In the genomic region with DNA sequence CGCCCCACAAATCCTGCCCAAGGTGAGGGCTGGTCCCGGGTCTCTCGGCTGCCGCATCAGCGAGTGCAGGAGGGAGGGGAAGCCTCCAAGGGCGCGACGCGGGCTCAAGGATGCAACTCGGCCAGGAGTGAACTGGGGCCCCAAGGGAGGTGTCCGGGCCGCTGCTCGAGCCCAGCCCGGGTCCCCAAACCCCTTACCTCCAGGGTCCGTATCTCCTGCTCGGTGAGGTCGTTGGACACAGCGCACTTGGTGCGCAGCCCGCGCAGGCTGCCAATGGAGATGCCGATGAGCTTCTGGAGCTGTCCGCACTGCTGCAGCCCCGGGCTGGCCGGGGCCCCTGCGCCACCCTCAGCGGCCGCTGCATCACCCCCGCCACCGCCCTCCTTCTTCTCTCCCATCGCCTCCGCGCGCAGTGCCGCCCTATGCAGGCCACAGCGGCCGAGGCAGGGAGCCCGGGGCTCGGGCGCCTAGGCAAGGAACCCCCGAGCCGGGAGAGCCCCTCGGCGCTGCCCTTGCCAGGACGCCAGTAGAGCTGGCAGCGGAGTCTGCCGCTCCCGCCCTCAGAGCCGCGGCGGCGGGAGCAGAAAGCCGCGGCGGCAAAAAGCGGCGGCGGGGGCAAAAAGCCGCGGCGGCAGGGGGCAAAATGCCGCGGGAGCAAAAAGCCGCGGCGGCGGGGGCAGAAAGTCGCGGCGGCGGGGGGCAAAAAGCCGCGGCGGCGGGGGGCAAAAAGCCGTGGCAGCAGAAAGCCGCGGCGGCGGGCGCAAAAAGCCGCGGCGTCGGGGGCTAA, we compare ENCODE assay signal across 8 cellular contexts.
DNase-seq lines count a peak whose midpoint lies in the region; ATAC-seq and TF ChIP-seq lines count a peak whose summit lies in the region.
"Not testable (repeated sequence)": the region's sequence is repeated elsewhere in the genome, so short reads cannot be mapped to it uniquely, and the experiment has no call there.

No MANE protein-coding gene starts in this region.

- H3K9me3 Mint-ChIP-seq in activated T-helper 2 cell treated with anti-CD3 and anti-CD28 coated beads, Interferon-gamma antibody, Interleukin-2, Interleukin-4, amounts not matched to agents 10 μg/mL and 5 μg/mL and 100 μg/mL, durations not matched to agents 14 hours and 24 hours and 36 hours; neural progenitor cell; stimulated activated naive CD8-positive, alpha-beta T cell treated with anti-CD3 and anti-CD28 coated beads, Interleukin-15, amount 100 ng/mL, for 72 hours: not testable (repeated sequence)

- H3K79me2 ChIP-seq in OCI-LY1 (ENCODE audit: insufficient read depth, low read length); hepatocyte; neural progenitor cell (ENCODE audit: low read depth): not testable (repeated sequence)

- H3K4me2 ChIP-seq in OCI-LY1 (ENCODE audit: low read length) (peak overlapping the region; percentile 63), hepatocyte (peak overlapping the region; percentile 96), neural progenitor cell (peak overlapping the region; percentile 78)

- not testable (repeated sequence) for H3K4me1 Mint-ChIP-seq in activated T-helper 2 cell treated with anti-CD3 and anti-CD28 coated beads, Interferon-gamma antibody, Interleukin-2, Interleukin-4, amounts not matched to agents 10 μg/mL and 5 μg/mL and 100 μg/mL, durations not matched to agents 14 hours and 24 hours and 36 hours (ENCODE audit: low read depth); neural progenitor cell; stimulated activated naive CD8-positive, alpha-beta T cell treated with anti-CD3 and anti-CD28 coated beads, Interleukin-15, amount 100 ng/mL, for 72 hours

- H3K36me3 ChIP-seq in BJ (ENCODE audit: control insufficient read depth, insufficient read depth, low read length); OCI-LY1 (ENCODE audit: insufficient read depth, low read length); ectodermal cell (ENCODE audit: control insufficient read depth, insufficient read depth, low read length); hepatocyte (replicated peaks; ENCODE audit: insufficient read depth, low read depth); neural progenitor cell: not testable (repeated sequence)

- TF ChIP-seq CTCF in BJ (IDR thresholded peaks at IDR 0.05; ENCODE audit: insufficient read depth, low read depth, low read length); HFF-Myc (IDR thresholded peaks at IDR 0.05; ENCODE audit: low read depth, low read length, missing control alignments); OCI-LY1 (IDR thresholded peaks at IDR 0.05; ENCODE audit: low read length); hepatocyte (IDR thresholded peaks at IDR 0.05; ENCODE audit: poor library complexity); neural progenitor cell (IDR thresholded peaks at IDR 0.05): not testable (repeated sequence)

- POLR2A ChIA-PET in BJ (lab: Charles Lee) = not testable (repeated sequence)

- not testable (repeated sequence) for H4K20me1 ChIP-seq in OCI-LY1 (ENCODE audit: insufficient read depth, low read length); hepatocyte (ENCODE audit: insufficient read depth, poor library complexity, severe bottlenecking)
- peaks cover 10% of the 10 kb centered on the region for H4K20me1 ChIP-seq in neural progenitor cell (ENCODE audit: low read depth)

- H3K4me3 Mint-ChIP-seq in activated T-helper 2 cell treated with anti-CD3 and anti-CD28 coated beads, Interferon-gamma antibody, Interleukin-2, Interleukin-4, amounts not matched to agents 10 μg/mL and 5 μg/mL and 100 μg/mL, durations not matched to agents 14 hours and 24 hours and 36 hours (ENCODE audit: low read depth) = peak overlapping the region; percentile 8
- peak overlapping the region; percentile 86 for H3K4me3 Mint-ChIP-seq in neural progenitor cell
- H3K4me3 Mint-ChIP-seq in stimulated activated naive CD8-positive, alpha-beta T cell treated with anti-CD3 and anti-CD28 coated beads, Interleukin-15, amount 100 ng/mL, for 72 hours = peak overlapping the region; percentile 53 to 70

- H3K9ac ChIP-seq in OCI-LY1 (ENCODE audit: low read length) = peak overlapping the region; percentile 81
- not testable (repeated sequence) for H3K9ac ChIP-seq in neural progenitor cell

- H3K27ac Mint-ChIP-seq in activated T-helper 2 cell treated with anti-CD3 and anti-CD28 coated beads, Interferon-gamma antibody, Interleukin-2, Interleukin-4, amounts not matched to agents 10 μg/mL and 5 μg/mL and 100 μg/mL, durations not matched to agents 14 hours and 24 hours and 36 hours; neural progenitor cell; stimulated activated naive CD8-positive, alpha-beta T cell treated with anti-CD3 and anti-CD28 coated beads, Interleukin-15, amount 100 ng/mL, for 72 hours: not testable (repeated sequence)

- not testable (repeated sequence) for H3K9me3 ChIP-seq in OCI-LY1 (ENCODE audit: low read length); ectodermal cell (ENCODE audit: control insufficient read depth, low read length); hepatocyte (ENCODE audit: low read depth); neural progenitor cell (ENCODE audit: low read depth)

- not testable (repeated sequence) for ATAC-seq in stimulated activated naive CD8-positive, alpha-beta T cell treated with anti-CD3 and anti-CD28 coated beads, Interleukin-15, amount 100 ng/mL, for 72 hours

- H3K4me1 ChIP-seq in OCI-LY1 (ENCODE audit: insufficient read depth, low read length, severe bottlenecking) = peaks cover 20% of the 10 kb centered on the region
- not testable (repeated sequence) for H3K4me1 ChIP-seq in ectodermal cell (ENCODE audit: control insufficient read depth, insufficient read depth, low read length); hepatocyte (ENCODE audit: insufficient read depth); neural progenitor cell

- intact Hi-C loops in activated T-helper 2 cell treated with anti-CD3 and anti-CD28 coated beads, Interferon-gamma antibody, Interleukin-2, Interleukin-4, amounts not matched to agents 10 μg/mL and 5 μg/mL and 100 μg/mL, durations not matched to agents 14 hours and 24 hours and 36 hours (cut with micrococcal nuclease) = not testable (repeated sequence)

- peak overlapping the region; percentile 89 for H3K27ac ChIP-seq in OCI-LY1 (ENCODE audit: low read depth, low read length, poor library complexity, severe bottlenecking)
- not testable (repeated sequence) for H3K27ac ChIP-seq in ectodermal cell (ENCODE audit: insufficient read depth, low read depth, low read length, poor library complexity, severe bottlenecking); hepatocyte; neural progenitor cell

- not testable (repeated sequence) for DNase-seq in BJ (ENCODE audit: low read depth); HFF-Myc (ENCODE audit: extremely low read depth, low read depth); activated T-helper 2 cell treated with anti-CD3 and anti-CD28 coated beads, Interferon-gamma antibody, Interleukin-2, Interleukin-4, amounts not matched to agents 10 μg/mL and 5 μg/mL and 100 μg/mL, durations not matched to agents 14 hours and 24 hours and 36 hours (ENCODE audit: low spot score); hepatocyte (ENCODE audit: low spot score); neural progenitor cell (ENCODE audit: low spot score)
- peak in 1 of 2 donors; percentile 3 for DNase-seq in stimulated activated naive CD8-positive, alpha-beta T cell treated with anti-CD3 and anti-CD28 coated beads, Interleukin-15, amount 100 ng/mL, for 72 hours

- not testable (repeated sequence) for H3K27me3 ChIP-seq in BJ (ENCODE audit: control insufficient read depth, insufficient read depth, low read length); OCI-LY1 (ENCODE audit: insufficient read depth, low read length)
- H3K27me3 ChIP-seq in ectodermal cell (ENCODE audit: control insufficient read depth, insufficient read depth, low read length, poor library complexity, severe bottlenecking) (peaks cover 41% of the 10 kb centered on the region), hepatocyte (peaks cover 29% of the 10 kb centered on the region), neural progenitor cell (peaks cover 60% of the 10 kb centered on the region)

- H3K4me3 ChIP-seq in BJ (ENCODE audit: low read depth, low read length) = peak overlapping the region; percentile 25
- peak overlapping the region; percentile 11 for H3K4me3 ChIP-seq in HFF-Myc (replicated peaks; ENCODE audit: low read depth, low read length)
- peak overlapping the region; percentile 76 for H3K4me3 ChIP-seq in OCI-LY1 (ENCODE audit: low read depth, low read length, poor library complexity, severe bottlenecking)
- peak overlapping the region; percentile 49 for H3K4me3 ChIP-seq in ectodermal cell (ENCODE audit: insufficient read depth, low read depth, low read length)
- peak overlapping the region; percentile 29 for H3K4me3 ChIP-seq in hepatocyte
- H3K4me3 ChIP-seq in neural progenitor cell = peak overlapping the region; percentile 49

- CTCF ChIA-PET in BJ (lab: Yijun Ruan, JAX) = not testable (repeated sequence)

- H3K9me2 ChIP-seq in OCI-LY1 (ENCODE audit: low read depth, low read length); hepatocyte (replicated peaks; ENCODE audit: insufficient read depth): not testable (repeated sequence)

- H3F3A ChIP-seq in OCI-LY1 (ENCODE audit: insufficient read depth, low read length); neural progenitor cell (ENCODE audit: low read depth): not testable (repeated sequence)

- peaks cover 21% of the 10 kb centered on the region for H3K27me3 Mint-ChIP-seq in activated T-helper 2 cell treated with anti-CD3 and anti-CD28 coated beads, Interferon-gamma antibody, Interleukin-2, Interleukin-4, amounts not matched to agents 10 μg/mL and 5 μg/mL and 100 μg/mL, durations not matched to agents 14 hours and 24 hours and 36 hours (ENCODE audit: low read depth)
- peaks cover 17% of the 10 kb centered on the region for H3K27me3 Mint-ChIP-seq in neural progenitor cell (ENCODE audit: insufficient read depth, low read depth)
- H3K27me3 Mint-ChIP-seq in stimulated activated naive CD8-positive, alpha-beta T cell treated with anti-CD3 and anti-CD28 coated beads, Interleukin-15, amount 100 ng/mL, for 72 hours = peaks cover 31% of the 10 kb centered on the region

- H3K36me3 Mint-ChIP-seq in activated T-helper 2 cell treated with anti-CD3 and anti-CD28 coated beads, Interferon-gamma antibody, Interleukin-2, Interleukin-4, amounts not matched to agents 10 μg/mL and 5 μg/mL and 100 μg/mL, durations not matched to agents 14 hours and 24 hours and 36 hours (ENCODE audit: low read depth); neural progenitor cell: not testable (repeated sequence)

- 1% methylated on average over 70 to 71 of the region's 85 CpGs for WGBS in ectodermal cell, 2 experiments
- 3% methylated on average over 37 of the region's 85 CpGs for WGBS in hepatocyte (ENCODE audit: low lambda C conversion rate, missing lambda C conversion rate)

- H2AFZ ChIP-seq in OCI-LY1 (ENCODE audit: low read length) (peak overlapping the region; percentile 15), hepatocyte (peak overlapping the region; percentile 93), neural progenitor cell (replicated peaks) (peak overlapping the region; percentile 96)

Comparison
In these comparisons a context has a peak if more than half of its experiments do, and no peak if none do; other contexts are left out.
1. H3K4me3 ChIP-seq: peak in every context shown above with its lines; median percentile 76 in OCI-LY1; 49 in ectodermal cell; 49 in neural progenitor cell; 29 in hepatocyte; 25 in BJ; 11 in HFF-Myc.
2. H2AFZ ChIP-seq: peak in every context shown above with its lines; median percentile 96 in neural progenitor cell; 93 in hepatocyte; 15 in OCI-LY1.
3. H3K4me3 Mint-ChIP-seq: peak in every context shown above with its lines; median percentile 86 in neural progenitor cell; 62 in stimulated activated naive CD8-positive, alpha-beta T cell treated with anti-CD3 and anti-CD28 coated beads, Interleukin-15, amount 100 ng/mL, for 72 hours; 8 in activated T-helper 2 cell treated with anti-CD3 and anti-CD28 coated beads, Interferon-gamma antibody, Interleukin-2, Interleukin-4, amounts not matched to agents 10 μg/mL and 5 μg/mL and 100 μg/mL, durations not matched to agents 14 hours and 24 hours and 36 hours.